ENCODE assay signal across 41 cellular contexts in genomic region chr3:170949211-170949610, GRCh38.
"Had no signal": no experiment of that assay in that cellular context is flagged by ENCODE, and none has a peak within 500 bp of the region (broad histone marks: within the 10 kb centered on the region; RNA-seq: fewer than 3 reads in every experiment).

No MANE protein-coding gene starts in this region.

- DNase-seq: activated effector memory CD4-positive, alpha-beta T cell treated with anti-CD3 and anti-CD28 coated beads, Interleukin-2, amount 50 U/mL, for 16 hours; activated effector memory CD4-positive, alpha-beta T cell treated with Interleukin-2 at 50 U/mL for 16 hours; activated gamma-delta T cell; activated gamma-delta T cell treated with Interleukin-2 at 50 U/mL for 16 hours; activated naive CD4-positive, alpha-beta T cell; activated naive CD4-positive, alpha-beta T cell treated with anti-CD3 and anti-CD28 coated beads for 36 hours; activated naive CD4-positive, alpha-beta T cell treated with anti-CD3 and anti-CD28 coated beads, Interleukin-2, amount 10 ng/mL, durations not matched to agents 7 days and 5 days; activated naive CD4-positive, alpha-beta T cell treated with anti-CD3 and anti-CD28 coated beads, Interleukin-2, amount 50 U/mL, for 16 hours; activated naive CD4-positive, alpha-beta T cell treated with Interleukin-2 at 50 U/mL for 16 hours; activated naive CD8-positive, alpha-beta T cell treated with anti-CD3 and anti-CD28 coated beads for 36 hours; activated naive CD8-positive, alpha-beta T cell treated with anti-CD3 and anti-CD28 coated beads, Interleukin-2, amount 10 ng/mL, durations not matched to agents 7 days and 5 days; activated naive CD8-positive, alpha-beta T cell treated with anti-CD3 and anti-CD28 coated beads, Interleukin-2, amount 50 U/mL, for 24 hours; activated T-cell treated with anti-CD3 and anti-CD28 coated beads for 4 hours; activated T-cell treated with anti-CD3 and anti-CD28 coated beads, Interleukin-2, amount 50 U/mL, for 1 hour; activated T-cell treated with anti-CD3 and anti-CD28 coated beads, Interleukin-2, amount 50 U/mL, for 24 hours; activated T-cell treated with anti-CD3 and anti-CD28 coated beads, Interleukin-2, amount 50 U/mL, for 4 hours; activated T-cell treated with anti-CD3 and anti-CD28 coated beads, Interleukin-2, amount 50 U/mL, for 48 hours; activated T-cell treated with anti-CD3 and anti-CD28 coated beads, Interleukin-2, amount 50 U/mL, for 72 hours; adrenal gland; amniotic stem cell; amygdala; anterior cingulate cortex; aorta; body of pancreas; brain microvascular endothelial cell; caudate nucleus; central memory CD4-positive, alpha-beta T cell; cerebellar nuclear complex had no signal

- H3K4me3 Mint-ChIP-seq: activated naive CD4-positive, alpha-beta T cell treated with anti-CD3 and anti-CD28 coated beads for 36 hours; activated naive CD4-positive, alpha-beta T cell treated with anti-CD3 and anti-CD28 coated beads, Interleukin-2, amount 10 ng/mL, durations not matched to agents 7 days and 5 days; activated naive CD4-positive, alpha-beta T cell treated with anti-CD3 and anti-CD28 coated beads, Interleukin-2, amount 50 U/mL, for 24 hours; activated naive CD8-positive, alpha-beta T cell; activated naive CD8-positive, alpha-beta T cell treated with anti-CD3 and anti-CD28 coated beads for 36 hours; activated naive CD8-positive, alpha-beta T cell treated with anti-CD3 and anti-CD28 coated beads, Interleukin-2, amount 10 ng/mL, durations not matched to agents 7 days and 5 days; activated naive CD8-positive, alpha-beta T cell treated with anti-CD3 and anti-CD28 coated beads, Interleukin-2, amount 50 U/mL, for 24 hours; activated T-cell treated with anti-CD3 and anti-CD28 coated beads, Interleukin-2, amount 50 U/mL, for 24 hours; activated T-cell treated with anti-CD3 and anti-CD28 coated beads, Interleukin-2, amount 50 U/mL, for 4 hours; activated T-cell treated with anti-CD3 and anti-CD28 coated beads, Interleukin-2, amount 50 U/mL, for 72 hours; activated T-helper 1 cell treated with anti-CD3 and anti-CD28 coated beads, Interleukin-12 subunit alpha, Interleukin-12 subunit beta, Interleukin-2, Interleukin-4 antibody, amounts not matched to agents 30 ng/mL and 10 ng/mL and 1 ng/mL, durations not matched to agents 14 hours and 24 hours and 36 hours; activated T-helper 17 cell treated with anti-CD3 and anti-CD28 coated beads, Interleukin-2, amount 50 U/mL, for 72 hours; brain; central memory CD8-positive, alpha-beta T cell had no signal

- FAIRE-seq: astrocyte, bronchial epithelial cell had no signal

- H3K36me3 ChIP-seq: adrenal gland, ascending aorta, brain microvascular endothelial cell, breast epithelium, cardiac muscle cell had no signal

- H3K27me3 ChIP-seq: ascending aorta, body of pancreas, brain microvascular endothelial cell, breast epithelium, cardiac muscle cell had no signal

- ATAC-seq: activated naive CD4-positive, alpha-beta T cell treated with anti-CD3 and anti-CD28 coated beads, Interleukin-2, amount 50 U/mL, for 72 hours; activated naive CD8-positive, alpha-beta T cell treated with anti-CD3 and anti-CD28 coated beads, Interleukin-2, amount 50 U/mL, for 24 hours; activated T-cell treated with anti-CD3 and anti-CD28 coated beads, Interleukin-2, amount 50 U/mL, for 4 hours; activated T-cell treated with anti-CD3 and anti-CD28 coated beads, Interleukin-2, amount 50 U/mL, for 72 hours; activated T-helper 17 cell treated with anti-CD3 and anti-CD28 coated beads, Interleukin-2, amount 50 U/mL, for 72 hours; body of pancreas had no signal

- H3K4me1 ChIP-seq: adrenal gland, ascending aorta, body of pancreas, breast epithelium had no signal

- H3K4me3 ChIP-seq: adrenal gland, ascending aorta, body of pancreas, breast epithelium, cardiac muscle cell had no signal

- H3K9me3 ChIP-seq: adrenal gland, ascending aorta, body of pancreas, breast epithelium had no signal

- H3K9me3 Mint-ChIP-seq: activated naive CD4-positive, alpha-beta T cell treated with anti-CD3 and anti-CD28 coated beads for 36 hours; activated naive CD4-positive, alpha-beta T cell treated with anti-CD3 and anti-CD28 coated beads, Interleukin-2, amount 10 ng/mL, durations not matched to agents 7 days and 5 days; activated naive CD4-positive, alpha-beta T cell treated with anti-CD3 and anti-CD28 coated beads, Interleukin-2, amount 50 U/mL, for 24 hours; activated naive CD4-positive, alpha-beta T cell treated with anti-CD3 and anti-CD28 coated beads, Interleukin-2, amount 50 U/mL, for 72 hours; activated naive CD8-positive, alpha-beta T cell treated with anti-CD3 and anti-CD28 coated beads for 36 hours; activated naive CD8-positive, alpha-beta T cell treated with anti-CD3 and anti-CD28 coated beads, Interleukin-2, amount 10 ng/mL, durations not matched to agents 7 days and 5 days; activated naive CD8-positive, alpha-beta T cell treated with anti-CD3 and anti-CD28 coated beads, Interleukin-2, amount 50 U/mL, for 24 hours; activated T-cell treated with anti-CD3 and anti-CD28 coated beads, Interleukin-2, amount 50 U/mL, for 24 hours; activated T-cell treated with anti-CD3 and anti-CD28 coated beads, Interleukin-2, amount 50 U/mL, for 4 hours; activated T-cell treated with anti-CD3 and anti-CD28 coated beads, Interleukin-2, amount 50 U/mL, for 72 hours; activated T-helper 1 cell treated with anti-CD3 and anti-CD28 coated beads, Interleukin-12 subunit alpha, Interleukin-12 subunit beta, Interleukin-2, Interleukin-4 antibody, amounts not matched to agents 30 ng/mL and 10 ng/mL and 1 ng/mL, durations not matched to agents 14 hours and 24 hours and 36 hours; activated T-helper 17 cell treated with anti-CD3 and anti-CD28 coated beads, Interleukin-2, amount 50 U/mL, for 72 hours; activated T-helper 2 cell treated with anti-CD3 and anti-CD28 coated beads, Interferon-gamma antibody, Interleukin-2, Interleukin-4, amounts not matched to agents 10 μg/mL and 5 μg/mL and 100 μg/mL, durations not matched to agents 14 hours and 24 hours and 36 hours; central memory CD8-positive, alpha-beta T cell had no signal

- H3K27ac ChIP-seq: adrenal gland, ascending aorta, body of pancreas, brain microvascular endothelial cell, breast epithelium, cardiac muscle cell had no signal

- H3K27ac Mint-ChIP-seq: activated naive CD4-positive, alpha-beta T cell treated with anti-CD3 and anti-CD28 coated beads for 36 hours; activated naive CD4-positive, alpha-beta T cell treated with anti-CD3 and anti-CD28 coated beads, Interleukin-2, amount 10 ng/mL, durations not matched to agents 7 days and 5 days; activated naive CD4-positive, alpha-beta T cell treated with anti-CD3 and anti-CD28 coated beads, Interleukin-2, amount 50 U/mL, for 24 hours; activated naive CD4-positive, alpha-beta T cell treated with anti-CD3 and anti-CD28 coated beads, Interleukin-2, amount 50 U/mL, for 72 hours; activated naive CD8-positive, alpha-beta T cell; activated naive CD8-positive, alpha-beta T cell treated with anti-CD3 and anti-CD28 coated beads for 36 hours; activated naive CD8-positive, alpha-beta T cell treated with anti-CD3 and anti-CD28 coated beads, Interleukin-2, amount 10 ng/mL, durations not matched to agents 7 days and 5 days; activated naive CD8-positive, alpha-beta T cell treated with anti-CD3 and anti-CD28 coated beads, Interleukin-2, amount 50 U/mL, for 24 hours; activated T-cell treated with anti-CD3 and anti-CD28 coated beads, Interleukin-2, amount 50 U/mL, for 24 hours; activated T-cell treated with anti-CD3 and anti-CD28 coated beads, Interleukin-2, amount 50 U/mL, for 72 hours; activated T-helper 1 cell treated with anti-CD3 and anti-CD28 coated beads, Interleukin-12 subunit alpha, Interleukin-12 subunit beta, Interleukin-2, Interleukin-4 antibody, amounts not matched to agents 30 ng/mL and 10 ng/mL and 1 ng/mL, durations not matched to agents 14 hours and 24 hours and 36 hours; activated T-helper 17 cell treated with anti-CD3 and anti-CD28 coated beads, Interleukin-2, amount 50 U/mL, for 72 hours; activated T-helper 2 cell treated with anti-CD3 and anti-CD28 coated beads, Interferon-gamma antibody, Interleukin-2, Interleukin-4, amounts not matched to agents 10 μg/mL and 5 μg/mL and 100 μg/mL, durations not matched to agents 14 hours and 24 hours and 36 hours; brain had no signal

- H3K4me1 Mint-ChIP-seq: activated naive CD4-positive, alpha-beta T cell treated with anti-CD3 and anti-CD28 coated beads, Interleukin-2, amount 10 ng/mL, durations not matched to agents 7 days and 5 days; activated naive CD4-positive, alpha-beta T cell treated with anti-CD3 and anti-CD28 coated beads, Interleukin-2, amount 50 U/mL, for 24 hours; activated naive CD8-positive, alpha-beta T cell treated with anti-CD3 and anti-CD28 coated beads for 36 hours; activated naive CD8-positive, alpha-beta T cell treated with anti-CD3 and anti-CD28 coated beads, Interleukin-2, amount 10 ng/mL, durations not matched to agents 7 days and 5 days; activated naive CD8-positive, alpha-beta T cell treated with anti-CD3 and anti-CD28 coated beads, Interleukin-2, amount 50 U/mL, for 24 hours; activated T-helper 17 cell treated with anti-CD3 and anti-CD28 coated beads, Interleukin-2, amount 50 U/mL, for 72 hours; brain; central memory CD8-positive, alpha-beta T cell had no signal

- H3K36me3 Mint-ChIP-seq: activated naive CD4-positive, alpha-beta T cell treated with anti-CD3 and anti-CD28 coated beads, Interleukin-2, amount 10 ng/mL, durations not matched to agents 7 days and 5 days; activated naive CD4-positive, alpha-beta T cell treated with anti-CD3 and anti-CD28 coated beads, Interleukin-2, amount 50 U/mL, for 24 hours; activated naive CD4-positive, alpha-beta T cell treated with anti-CD3 and anti-CD28 coated beads, Interleukin-2, amount 50 U/mL, for 72 hours; activated naive CD8-positive, alpha-beta T cell; activated naive CD8-positive, alpha-beta T cell treated with anti-CD3 and anti-CD28 coated beads for 36 hours; activated naive CD8-positive, alpha-beta T cell treated with anti-CD3 and anti-CD28 coated beads, Interleukin-2, amount 10 ng/mL, durations not matched to agents 7 days and 5 days; brain had no signal
